8 cellular contexts compared by ENCODE assay signal in genomic region chr11:71876262-71876661, GRCh38. TPM values are rescaled to one million over a fixed set of nuclear protein-coding genes. Genes with fewer than 3 reads are reported as not detected.
"Had no signal": no experiment of that assay in that cellular context is flagged by ENCODE, and none has a peak within 500 bp of the region (broad histone marks: within the 10 kb centered on the region; RNA-seq: fewer than 3 reads in every experiment).

No MANE protein-coding gene starts in this region.

RNA-seq across cellular contexts. Expression of gene DEFB131B, which starts 2.0 kb away (rescaled TPM):
- total RNA-seq: activated CD4-positive, alpha-beta memory T cell treated with anti-CD3 and anti-CD28 coated beads, Interleukin-2, amount 10 ng/mL, durations not matched to agents 7 days and 5 days; activated CD8-positive, alpha-beta memory T cell treated with anti-CD3 and anti-CD28 coated beads, Interleukin-2, amount 10 ng/mL, durations not matched to agents 7 days and 5 days; aorta; cardiac muscle cell; K562; OCI-LY7; PC-9; Right ventricle myocardium superior had no signal

RNA-seq across cellular contexts. Expression of gene DEFB108B, which starts 43.3 kb away (rescaled TPM):
- total RNA-seq: activated CD4-positive, alpha-beta memory T cell treated with anti-CD3 and anti-CD28 coated beads, Interleukin-2, amount 10 ng/mL, durations not matched to agents 7 days and 5 days; activated CD8-positive, alpha-beta memory T cell treated with anti-CD3 and anti-CD28 coated beads, Interleukin-2, amount 10 ng/mL, durations not matched to agents 7 days and 5 days; aorta; cardiac muscle cell; K562; OCI-LY7; PC-9; Right ventricle myocardium superior had no signal
